8 cellular contexts compared by ENCODE assay signal in the genomic region with DNA sequence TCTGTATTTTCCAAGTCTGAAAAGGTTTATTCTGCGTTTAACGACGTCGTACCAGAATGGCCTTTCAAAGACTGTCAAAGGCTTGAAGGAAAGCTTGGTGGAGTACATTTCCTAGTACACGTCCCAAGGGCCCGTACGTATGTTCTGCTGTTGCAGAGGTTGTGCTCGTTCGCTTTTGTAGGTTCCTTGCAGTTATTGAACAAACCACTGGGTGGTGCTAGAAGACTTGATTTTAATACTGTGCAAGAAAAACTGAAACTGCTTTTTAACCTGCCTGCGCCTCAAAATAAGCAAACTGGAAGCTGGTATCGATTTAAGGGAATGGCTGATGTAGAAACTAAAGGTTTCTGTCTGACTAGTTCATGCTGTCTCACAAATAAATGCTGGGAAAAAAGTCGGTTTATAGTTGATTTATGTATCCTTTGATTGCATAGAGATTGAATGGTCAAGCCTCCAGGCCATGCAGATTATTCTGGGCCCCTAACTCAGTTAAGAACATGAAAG. TPM values are rescaled to one million over a fixed set of nuclear protein-coding genes. Genes with fewer than 3 reads are reported as not detected.
DNase-seq lines count a peak whose midpoint lies in the region; ATAC-seq and TF ChIP-seq lines count a peak whose summit lies in the region.

No MANE protein-coding gene starts in this region.

- ATAC-seq in GM21528 (IDR thresholded peaks at IDR 0.05; ENCODE audit: low FRiP score, unreplicated experiment) (peak; percentile 48), SK-N-SH treated with all-trans-retinoic acid at 6 μM for 48 hours (peak; percentile 93), HG03442 (IDR thresholded peaks at IDR 0.05; ENCODE audit: unreplicated experiment) (no peak)

- TF ChIP-seq POLR2A in prostate gland (IDR thresholded peaks at IDR 0.05), result no peak

- H3K4me1 Mint-ChIP-seq in Calu3 (ENCODE audit: low read depth, unreplicated experiment) (peaks cover 24% of the 10 kb centered on the region), glutamatergic neuron (ENCODE audit: low read depth, unreplicated experiment) (peaks cover 49% of the 10 kb centered on the region)

- H3K4me3 ChIP-seq in prostate gland, result no peak overlapping the region

- H3K4me3 Mint-ChIP-seq in Calu3 (ENCODE audit: low read depth, unreplicated experiment) (no peak overlapping the region), glutamatergic neuron (ENCODE audit: unreplicated experiment) (peak overlapping the region; percentile 3)

- no peak overlapping the region for H3K27ac Mint-ChIP-seq in Calu3 (ENCODE audit: unreplicated experiment)
- H3K27ac Mint-ChIP-seq in glutamatergic neuron (ENCODE audit: unreplicated experiment), result peak overlapping the region; percentile 84

- intact Hi-C loops in Calu3 (cut with micrococcal nuclease; ENCODE audit: unreplicated experiment), result loop anchor here (1.0 kb wide), 2 partner anchors 198 to 216 kb away; no protein-coding TSS in a partner anchor
- intact Hi-C loops in prostate gland (cut with DNase I), result loop anchor here (1.0 to 2.0 kb wide), 2 partner anchors 198 to 216 kb away; no protein-coding TSS in a partner anchor

- WGBS in prostate gland, result 4% methylated on average over 12 of the region's 12 CpGs

- H3K9me3 ChIP-seq in prostate gland, result no peaks in the 10 kb centered on the region

- H3K27me3 ChIP-seq in prostate gland (replicated peaks; ENCODE audit: insufficient read depth), result no peaks in the 10 kb centered on the region

- no peaks in the 10 kb centered on the region for H3K36me3 ChIP-seq in prostate gland

- H3K27me3 Mint-ChIP-seq in Calu3 (ENCODE audit: unreplicated experiment), result no peaks in the 10 kb centered on the region
- peaks cover 2% of the 10 kb centered on the region for H3K27me3 Mint-ChIP-seq in glutamatergic neuron (ENCODE audit: unreplicated experiment)

- H3K9me3 Mint-ChIP-seq in Calu3 (ENCODE audit: low read depth, unreplicated experiment) (no peaks in the 10 kb centered on the region), glutamatergic neuron (ENCODE audit: unreplicated experiment) (no peaks in the 10 kb centered on the region)

- H3K27ac ChIP-seq in prostate gland, result peak overlapping the region; percentile 32 to 72

- TF ChIP-seq CTCF in Calu3 (IDR thresholded peaks at IDR 0.05; ENCODE audit: unreplicated experiment), result peak; percentile 79
- TF ChIP-seq CTCF in glutamatergic neuron (IDR thresholded peaks at IDR 0.05; ENCODE audit: partially characterized antibody, unreplicated experiment), result peak; percentile 88
- peak; percentile 33 to 93 (median 90) for TF ChIP-seq CTCF in prostate gland (IDR thresholded peaks at IDR 0.05)

- H3K36me3 Mint-ChIP-seq in Calu3 (ENCODE audit: insufficient read depth, unreplicated experiment), result peaks cover 25% of the 10 kb centered on the region
- no peaks in the 10 kb centered on the region for H3K36me3 Mint-ChIP-seq in glutamatergic neuron (ENCODE audit: unreplicated experiment)

- no TSS peak for BruUV-seq in Calu3 (replicated peaks; lab: Mats Ljungman, UMichigan)

- CTCF ChIA-PET in Calu3 (lab: Charles Lee), result interaction anchor here (1.2 to 3.9 kb wide), 4 partner anchors 32 to 332 kb away, joined by 5 to 44 read pairs (median 8); no protein-coding TSS in a partner anchor

- DNase-seq in Calu3 (peak; percentile 84), NAMALWA (ENCODE audit: low spot score) (peak; percentile 95), glutamatergic neuron (peak; percentile 64), prostate gland (ENCODE audit: low spot score) (peak; percentile 84)
- DNase-seq in activated naive CD8-positive, alpha-beta T cell treated with anti-CD3 and anti-CD28 coated beads, Interleukin-2, amount 50 U/mL, for 16 hours (ENCODE audit: low read depth, low spot score), result peak; percentile 58

- H3K4me1 ChIP-seq in prostate gland (replicated peaks), result no peaks in the 10 kb centered on the region

TF ChIP-seq in SK-N-SH treated with all-trans-retinoic acid at 6 μM for 48 hours, 23 proteins besides CTCF, POLR2A, EP300 and RAD21:
- no peak for TF ChIP-seq ZFP3 (CRISPR knock-in tag; IDR thresholded peaks at IDR 0.05)
- no peak for TF ChIP-seq SNAI2 (CRISPR knock-in tag; IDR thresholded peaks at IDR 0.05)
- TF ChIP-seq PATZ1 (CRISPR knock-in tag; IDR thresholded peaks at IDR 0.05; ENCODE audit: borderline replicate concordance), result no peak
- no peak for TF ChIP-seq POU6F1 (CRISPR knock-in tag; IDR thresholded peaks at IDR 0.05; ENCODE audit: borderline replicate concordance, low read depth)
- TF ChIP-seq RARB (CRISPR knock-in tag; IDR thresholded peaks at IDR 0.05), result no peak
- no peak for TF ChIP-seq GLIS3 (CRISPR knock-in tag; IDR thresholded peaks at IDR 0.05)
TF ChIP-seq in SK-N-SH treated with all-trans-retinoic acid at 6 μM for 48 hours: peak in this region for 0.

RNA-seq across cellular contexts. Expression of gene USP10, which starts 54.6 kb away (rescaled TPM):
- total RNA-seq in Calu3 (2022) (141 and 152 TPM in 2 replicates), glutamatergic neuron (ENCODE audit: unreplicated experiment) (100 TPM), prostate gland (10 to 100 TPM; 57.4 to 95.7 TPM)
